ENCODE assay signal across 1 cellular context in the genomic region with DNA sequence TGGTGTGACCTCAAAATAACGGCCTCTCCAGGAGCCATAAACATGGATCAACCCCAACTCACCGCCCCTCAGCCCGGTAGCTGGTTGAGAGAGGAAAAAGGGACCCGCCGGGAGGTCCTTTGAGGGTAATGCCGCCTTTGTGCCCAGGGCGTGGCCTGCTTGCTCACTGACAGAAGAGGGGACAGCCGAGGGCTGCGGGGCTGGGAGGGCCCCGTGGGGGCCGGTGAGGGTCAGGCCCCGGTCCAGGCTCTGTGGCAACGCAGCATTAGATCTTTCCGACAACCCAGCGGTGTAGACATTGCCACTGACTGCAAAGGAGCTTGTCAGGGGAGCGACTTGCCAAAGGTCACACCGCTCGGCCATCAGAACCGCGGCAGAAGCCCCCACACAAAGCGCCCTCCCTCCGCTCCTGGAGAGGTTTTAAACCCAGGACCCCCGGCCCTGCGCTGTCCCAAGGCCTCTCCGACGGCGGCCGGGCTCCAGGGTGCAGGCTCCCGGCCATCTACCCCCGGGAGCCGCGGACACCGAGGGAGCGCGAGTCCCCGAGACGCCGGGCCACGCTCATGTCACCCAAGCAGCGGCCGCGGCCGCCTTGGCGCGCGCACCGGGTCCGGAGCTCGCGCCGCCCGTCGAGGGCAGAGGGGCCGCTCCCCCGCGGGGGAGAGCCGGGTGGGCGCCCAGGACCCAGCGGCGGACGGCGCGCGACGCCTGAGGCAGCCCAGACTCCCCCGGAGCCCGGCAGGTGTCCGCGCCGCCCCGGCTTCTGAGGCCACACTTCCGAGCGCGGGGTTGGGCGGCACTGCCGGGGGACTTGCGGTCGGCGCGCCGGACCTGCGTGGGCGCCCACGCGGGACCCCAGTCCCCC.
A peak's percentile ranks its signal among the peaks of the same experiment; 100 is the strongest.
TF ChIP-seq lines count a peak whose summit lies in the region.

No MANE protein-coding gene starts in this region.

TF ChIP-seq in HepG2, 621 proteins besides CTCF, POLR2A, EP300 and RAD21 (continued from another document and continues in another):
- TF ChIP-seq, protein P1, sequence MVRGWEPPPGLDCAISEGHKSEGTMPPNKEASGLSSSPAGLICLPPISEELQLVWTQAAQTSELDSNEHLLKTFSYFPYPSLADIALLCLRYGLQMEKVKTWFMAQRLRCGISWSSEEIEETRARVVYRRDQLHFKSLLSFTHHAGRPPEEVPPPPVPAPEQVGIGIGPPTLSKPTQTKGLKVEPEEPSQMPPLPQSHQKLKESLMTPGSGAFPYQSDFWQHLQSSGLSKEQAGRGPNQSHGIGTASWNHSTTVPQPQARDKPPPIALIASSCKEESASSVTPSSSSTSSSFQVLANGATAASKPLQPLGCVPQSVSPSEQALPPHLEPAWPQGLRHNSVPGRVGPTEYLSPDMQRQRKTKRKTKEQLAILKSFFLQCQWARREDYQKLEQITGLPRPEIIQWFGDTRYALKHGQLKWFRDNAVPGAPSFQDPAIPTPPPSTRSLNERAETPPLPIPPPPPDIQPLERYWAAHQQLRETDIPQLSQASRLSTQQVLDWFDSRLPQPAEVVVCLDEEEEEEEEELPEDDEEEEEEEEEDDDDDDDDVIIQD (CRISPR knock-in tag; IDR thresholded peaks at IDR 0.05; ENCODE audit: low read depth): no peak
- TF ChIP-seq, protein P2, sequence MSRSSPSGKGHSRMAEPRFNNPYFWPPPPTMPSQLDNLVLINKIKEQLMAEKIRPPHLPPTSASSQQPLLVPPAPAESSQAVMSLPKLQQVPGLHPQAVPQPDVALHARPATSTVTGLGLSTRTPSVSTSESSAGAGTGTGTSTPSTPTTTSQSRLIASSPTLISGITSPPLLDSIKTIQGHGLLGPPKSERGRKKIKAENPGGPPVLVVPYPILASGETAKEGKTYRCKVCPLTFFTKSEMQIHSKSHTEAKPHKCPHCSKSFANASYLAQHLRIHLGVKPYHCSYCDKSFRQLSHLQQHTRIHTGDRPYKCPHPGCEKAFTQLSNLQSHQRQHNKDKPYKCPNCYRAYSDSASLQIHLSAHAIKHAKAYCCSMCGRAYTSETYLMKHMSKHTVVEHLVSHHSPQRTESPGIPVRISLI (CRISPR knock-in tag; IDR thresholded peaks at IDR 0.05; ENCODE audit: borderline replicate concordance): no peak
- TF ChIP-seq ADNP (CRISPR knock-in tag; IDR thresholded peaks at IDR 0.05) (no peak), ZNF317 (CRISPR knock-in tag; IDR thresholded peaks at IDR 0.05) (no peak), ZNF75D (CRISPR knock-in tag; IDR thresholded peaks at IDR 0.05; ENCODE audit: borderline replicate concordance) (no peak), TCF7L2 (IDR thresholded peaks at IDR 0.05; ENCODE audit: low read depth, low read length) (no peak), ZNF792 (CRISPR knock-in tag; IDR thresholded peaks at IDR 0.05) (no peak), AGO2 (optimal IDR thresholded peaks at IDR 0.05; ENCODE audit: low read depth, low read length) (peak; percentile 94), SNAI1 (CRISPR knock-in tag; IDR thresholded peaks at IDR 0.05; ENCODE audit: borderline replicate concordance) (no peak), KDM3A (CRISPR knock-in tag; IDR thresholded peaks at IDR 0.05; ENCODE audit: low read depth) (peak; percentile 77; the same call in 1 of the 2 replicates), NPAS2 (CRISPR knock-in tag; IDR thresholded peaks at IDR 0.05; ENCODE audit: borderline replicate concordance) (no peak), USF2 (IDR thresholded peaks at IDR 0.05; ENCODE audit: low read depth, low read length) (no peak), USF2 (CRISPR knock-in tag; IDR thresholded peaks at IDR 0.05; ENCODE audit: borderline replicate concordance) (no peak), NCOA2 (CRISPR knock-in tag; IDR thresholded peaks at IDR 0.05) (peak; percentile 78), FOXK1 (CRISPR knock-in tag; IDR thresholded peaks at IDR 0.05; ENCODE audit: borderline replicate concordance, low read depth) (no peak; the same call in 1 of the 2 replicates), SMARCE1 (IDR thresholded peaks at IDR 0.05; ENCODE audit: borderline replicate concordance) (no peak), U2AF2 (IDR thresholded peaks at IDR 0.05; ENCODE audit: low read depth, low read length) (no peak), GFI1 (CRISPR knock-in tag; IDR thresholded peaks at IDR 0.05; ENCODE audit: borderline replicate concordance) (no peak), FIP1L1 (IDR thresholded peaks at IDR 0.05; ENCODE audit: borderline replicate concordance, insufficient read depth, low read depth, low read length) (peak; percentile 52; the same call in 1 of the 2 replicates), ZNF749 (CRISPR knock-in tag; IDR thresholded peaks at IDR 0.05; ENCODE audit: borderline replicate concordance) (no peak), GABPB1 (CRISPR knock-in tag; IDR thresholded peaks at IDR 0.05) (peak; percentile 70; the same call in 1 of the 2 replicates), FOXJ3 (CRISPR knock-in tag; IDR thresholded peaks at IDR 0.05; ENCODE audit: borderline replicate concordance) (no peak), ZNF768 (CRISPR knock-in tag; IDR thresholded peaks at IDR 0.05) (peak; percentile 62; the same call in 1 of the 2 replicates), ELF1 (CRISPR knock-in tag; IDR thresholded peaks at IDR 0.05) (0 out of 2 replicates have a peak, but pooled peaks have one; percentile 30), IRX3 (CRISPR knock-in tag; IDR thresholded peaks at IDR 0.05; ENCODE audit: borderline replicate concordance, low read depth) (no peak), CBX5 (CRISPR knock-in tag; IDR thresholded peaks at IDR 0.05; ENCODE audit: borderline replicate concordance) (no peak; the same call in 1 of the 2 replicates), EEA1 (CRISPR knock-in tag; IDR thresholded peaks at IDR 0.05; ENCODE audit: borderline replicate concordance) (no peak), NFRKB (IDR thresholded peaks at IDR 0.05) (no peak), KLF11 (CRISPR knock-in tag; IDR thresholded peaks at IDR 0.05) (no peak), ZNF441 (CRISPR knock-in tag; IDR thresholded peaks at IDR 0.05; ENCODE audit: borderline replicate concordance) (no peak), MED8 (CRISPR knock-in tag; IDR thresholded peaks at IDR 0.05; ENCODE audit: insufficient replicate concordance) (no peak), ZNF276 (CRISPR knock-in tag; IDR thresholded peaks at IDR 0.05; ENCODE audit: low read depth) (no peak), HOXA5 (CRISPR knock-in tag; IDR thresholded peaks at IDR 0.05) (no peak; the same call in 1 of the 2 replicates), CHD4 (IDR thresholded peaks at IDR 0.05; ENCODE audit: borderline replicate concordance, low read length) (no peak), KLF12 (CRISPR knock-in tag; IDR thresholded peaks at IDR 0.05; ENCODE audit: borderline replicate concordance) (no peak), ZNF556 (CRISPR knock-in tag; IDR thresholded peaks at IDR 0.05; ENCODE audit: borderline replicate concordance) (no peak)
- TF ChIP-seq, protein P3, sequence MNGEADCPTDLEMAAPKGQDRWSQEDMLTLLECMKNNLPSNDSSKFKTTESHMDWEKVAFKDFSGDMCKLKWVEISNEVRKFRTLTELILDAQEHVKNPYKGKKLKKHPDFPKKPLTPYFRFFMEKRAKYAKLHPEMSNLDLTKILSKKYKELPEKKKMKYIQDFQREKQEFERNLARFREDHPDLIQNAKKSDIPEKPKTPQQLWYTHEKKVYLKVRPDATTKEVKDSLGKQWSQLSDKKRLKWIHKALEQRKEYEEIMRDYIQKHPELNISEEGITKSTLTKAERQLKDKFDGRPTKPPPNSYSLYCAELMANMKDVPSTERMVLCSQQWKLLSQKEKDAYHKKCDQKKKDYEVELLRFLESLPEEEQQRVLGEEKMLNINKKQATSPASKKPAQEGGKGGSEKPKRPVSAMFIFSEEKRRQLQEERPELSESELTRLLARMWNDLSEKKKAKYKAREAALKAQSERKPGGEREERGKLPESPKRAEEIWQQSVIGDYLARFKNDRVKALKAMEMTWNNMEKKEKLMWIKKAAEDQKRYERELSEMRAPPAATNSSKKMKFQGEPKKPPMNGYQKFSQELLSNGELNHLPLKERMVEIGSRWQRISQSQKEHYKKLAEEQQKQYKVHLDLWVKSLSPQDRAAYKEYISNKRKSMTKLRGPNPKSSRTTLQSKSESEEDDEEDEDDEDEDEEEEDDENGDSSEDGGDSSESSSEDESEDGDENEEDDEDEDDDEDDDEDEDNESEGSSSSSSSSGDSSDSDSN (CRISPR knock-in tag; IDR thresholded peaks at IDR 0.05): peak; percentile 68; the same call in 1 of the 2 replicates
- TF ChIP-seq, protein P4, sequence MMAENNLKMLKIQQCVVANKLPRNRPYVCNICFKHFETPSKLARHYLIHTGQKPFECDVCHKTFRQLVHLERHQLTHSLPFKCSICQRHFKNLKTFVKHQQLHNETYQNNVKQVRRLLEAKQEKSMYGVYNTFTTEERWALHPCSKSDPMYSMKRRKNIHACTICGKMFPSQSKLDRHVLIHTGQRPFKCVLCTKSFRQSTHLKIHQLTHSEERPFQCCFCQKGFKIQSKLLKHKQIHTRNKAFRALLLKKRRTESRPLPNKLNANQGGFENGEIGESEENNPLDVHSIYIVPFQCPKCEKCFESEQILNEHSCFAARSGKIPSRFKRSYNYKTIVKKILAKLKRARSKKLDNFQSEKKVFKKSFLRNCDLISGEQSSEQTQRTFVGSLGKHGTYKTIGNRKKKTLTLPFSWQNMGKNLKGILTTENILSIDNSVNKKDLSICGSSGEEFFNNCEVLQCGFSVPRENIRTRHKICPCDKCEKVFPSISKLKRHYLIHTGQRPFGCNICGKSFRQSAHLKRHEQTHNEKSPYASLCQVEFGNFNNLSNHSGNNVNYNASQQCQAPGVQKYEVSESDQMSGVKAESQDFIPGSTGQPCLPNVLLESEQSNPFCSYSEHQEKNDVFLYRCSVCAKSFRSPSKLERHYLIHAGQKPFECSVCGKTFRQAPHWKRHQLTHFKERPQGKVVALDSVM (CRISPR knock-in tag; IDR thresholded peaks at IDR 0.05): no peak
- TF ChIP-seq, protein P5, sequence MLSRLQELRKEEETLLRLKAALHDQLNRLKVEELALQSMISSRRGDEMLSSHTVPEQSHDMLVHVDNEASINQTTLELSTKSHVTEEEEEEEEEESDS (CRISPR knock-in tag; IDR thresholded peaks at IDR 0.05; ENCODE audit: borderline replicate concordance): no peak
- TF ChIP-seq, protein P6, sequence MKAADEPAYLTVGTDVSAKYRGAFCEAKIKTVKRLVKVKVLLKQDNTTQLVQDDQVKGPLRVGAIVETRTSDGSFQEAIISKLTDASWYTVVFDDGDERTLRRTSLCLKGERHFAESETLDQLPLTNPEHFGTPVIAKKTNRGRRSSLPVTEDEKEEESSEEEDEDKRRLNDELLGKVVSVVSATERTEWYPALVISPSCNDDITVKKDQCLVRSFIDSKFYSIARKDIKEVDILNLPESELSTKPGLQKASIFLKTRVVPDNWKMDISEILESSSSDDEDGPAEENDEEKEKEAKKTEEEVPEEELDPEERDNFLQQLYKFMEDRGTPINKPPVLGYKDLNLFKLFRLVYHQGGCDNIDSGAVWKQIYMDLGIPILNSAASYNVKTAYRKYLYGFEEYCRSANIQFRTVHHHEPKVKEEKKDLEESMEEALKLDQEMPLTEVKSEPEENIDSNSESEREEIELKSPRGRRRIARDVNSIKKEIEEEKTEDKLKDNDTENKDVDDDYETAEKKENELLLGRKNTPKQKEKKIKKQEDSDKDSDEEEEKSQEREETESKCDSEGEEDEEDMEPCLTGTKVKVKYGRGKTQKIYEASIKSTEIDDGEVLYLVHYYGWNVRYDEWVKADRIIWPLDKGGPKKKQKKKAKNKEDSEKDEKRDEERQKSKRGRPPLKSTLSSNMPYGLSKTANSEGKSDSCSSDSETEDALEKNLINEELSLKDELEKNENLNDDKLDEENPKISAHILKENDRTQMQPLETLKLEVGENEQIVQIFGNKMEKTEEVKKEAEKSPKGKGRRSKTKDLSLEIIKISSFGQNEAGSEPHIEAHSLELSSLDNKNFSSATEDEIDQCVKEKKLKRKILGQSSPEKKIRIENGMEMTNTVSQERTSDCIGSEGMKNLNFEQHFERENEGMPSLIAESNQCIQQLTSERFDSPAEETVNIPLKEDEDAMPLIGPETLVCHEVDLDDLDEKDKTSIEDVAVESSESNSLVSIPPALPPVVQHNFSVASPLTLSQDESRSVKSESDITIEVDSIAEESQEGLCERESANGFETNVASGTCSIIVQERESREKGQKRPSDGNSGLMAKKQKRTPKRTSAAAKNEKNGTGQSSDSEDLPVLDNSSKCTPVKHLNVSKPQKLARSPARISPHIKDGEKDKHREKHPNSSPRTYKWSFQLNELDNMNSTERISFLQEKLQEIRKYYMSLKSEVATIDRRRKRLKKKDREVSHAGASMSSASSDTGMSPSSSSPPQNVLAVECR (CRISPR knock-in tag; IDR thresholded peaks at IDR 0.05; ENCODE audit: borderline replicate concordance): peak; percentile 80; the same call in 1 of the 2 replicates
- TF ChIP-seq, protein P7, sequence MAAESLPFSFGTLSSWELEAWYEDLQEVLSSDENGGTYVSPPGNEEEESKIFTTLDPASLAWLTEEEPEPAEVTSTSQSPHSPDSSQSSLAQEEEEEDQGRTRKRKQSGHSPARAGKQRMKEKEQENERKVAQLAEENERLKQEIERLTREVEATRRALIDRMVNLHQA (CRISPR knock-in tag; IDR thresholded peaks at IDR 0.05): no peak
